In the genomic region with DNA sequence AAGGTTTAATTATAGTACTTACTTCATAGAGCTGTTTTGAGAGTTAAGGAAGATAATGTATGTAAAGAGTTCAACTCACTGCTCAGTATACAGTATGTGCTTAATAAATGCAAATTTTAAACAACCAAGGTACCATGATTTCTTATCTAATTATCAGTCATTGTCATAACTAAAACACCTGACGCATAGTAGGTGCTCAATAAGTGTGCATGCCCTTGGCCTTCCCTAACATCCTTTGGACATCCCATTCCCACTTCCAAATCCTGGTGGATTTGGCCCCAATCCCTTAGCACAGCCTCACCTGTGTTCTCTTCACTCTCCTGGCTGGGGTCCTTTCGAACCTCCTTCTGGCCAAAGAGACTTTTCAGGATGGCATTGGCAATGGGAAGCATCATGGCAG, we compare ENCODE assay signal across 10 cellular contexts. TPM values are rescaled to one million over a fixed set of nuclear protein-coding genes. Genes with fewer than 3 reads are reported as not detected.
"Had no signal": no experiment of that assay in that cellular context is flagged by ENCODE, and none has a peak within 500 bp of the region (broad histone marks: within the 10 kb centered on the region; RNA-seq: fewer than 3 reads in every experiment).

No MANE protein-coding gene starts in this region.

- H3K4me3 ChIP-seq: GM23248 had no signal

- H3K27ac Mint-ChIP-seq: H9 had no signal

- DNase-seq: GM23248, GOT3, H9, HCEC 1CT, IMR-90, KBM-7 had no signal

- H2AFZ ChIP-seq: GM23248 had no signal

- H3K4me3 Mint-ChIP-seq: H9 had no signal

- H3K9ac ChIP-seq: GM23248, KMS-11 had no signal

- FAIRE-seq: H54 had no signal

- H3K4me2 ChIP-seq: KMS-11 had no signal

- H3K9me3 Mint-ChIP-seq: H9 had no signal

- H3K27ac ChIP-seq: GM23248, HL-60, KMS-11 had no signal

RNA-seq across cellular contexts. Expression of a gene that starts 41.1 kb away (rescaled TPM):
- total RNA-seq: HT1080 had no signal

RNA-seq across cellular contexts. Expression of a gene that starts 59.7 kb away (rescaled TPM):
- total RNA-seq: GM23248, H9, HT1080, IMR-90 had no signal
- polyA plus RNA-seq: GM23248, IMR-90 had no signal
